19 cellular contexts compared by ENCODE assay signal in the genomic region with DNA sequence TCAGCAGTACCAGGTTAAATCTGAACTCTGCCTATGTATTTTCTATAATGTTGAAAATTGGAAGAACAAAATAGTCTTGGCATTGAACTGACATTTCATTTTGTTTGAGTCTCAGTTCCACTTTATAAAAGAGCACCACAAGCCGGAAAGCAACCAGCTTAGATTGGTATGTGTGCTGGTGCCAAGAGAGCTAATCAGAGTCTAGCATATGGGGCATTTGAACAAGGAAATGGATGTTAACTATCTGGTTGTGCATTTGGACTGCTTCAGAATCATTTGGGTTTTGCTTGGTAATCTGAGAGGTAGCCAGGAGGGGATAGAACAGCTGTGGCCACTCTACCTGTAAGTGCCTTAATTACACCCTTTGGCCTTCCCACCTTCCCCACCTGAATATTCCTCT.
DNase-seq lines count a peak whose midpoint lies in the region; ATAC-seq and TF ChIP-seq lines count a peak whose summit lies in the region.
"Had no signal": no experiment of that assay in that cellular context is flagged by ENCODE, and none has a peak within 500 bp of the region (broad histone marks: within the 10 kb centered on the region; RNA-seq: fewer than 3 reads in every experiment).

No MANE protein-coding gene starts in this region.

- POLR2A ChIA-PET in WTC11 (lab: Charles Lee) (interaction anchor here (0.6 kb wide), 1 partner anchor 14 kb away, joined by 3 read pairs; no protein-coding TSS in a partner anchor), PC-3 (lab: Charles Lee; ENCODE audit: unreplicated experiment) (no interaction called here)

- H3K9me3 ChIP-seq in PC-3 (ENCODE audit: low read length): no peaks in the 10 kb centered on the region
- H3K9me3 ChIP-seq: A549, Peyer's patch had no signal

- H3K4me1 ChIP-seq in PC-3 (ENCODE audit: insufficient read depth, low read length): no peaks in the 10 kb centered on the region
- H3K4me1 ChIP-seq: A549, Peyer's patch had no signal

- peaks cover 15% of the 10 kb centered on the region for H3K9me3 Mint-ChIP-seq in WTC11
- H3K9me3 Mint-ChIP-seq: GM23338 had no signal

- H3F3A ChIP-seq in PC-3 (ENCODE audit: low read length, unreplicated experiment): no peaks in the 10 kb centered on the region

- no peak for TF ChIP-seq CTCF in WTC11 (IDR thresholded peaks at IDR 0.05)
- no peak for TF ChIP-seq CTCF in PC-3 (conservative IDR thresholded peaks at IDR 0.05; ENCODE audit: low read depth, low read length)

- H3K9me2 ChIP-seq in PC-3 (replicated peaks; ENCODE audit: low read length): no peaks in the 10 kb centered on the region

- CTCF ChIA-PET in WTC11 (lab: Charles Lee): no interaction called here
- CTCF ChIA-PET in PC-3 (lab: Charles Lee): no interaction called here

- H3K79me2 ChIP-seq in PC-3 (ENCODE audit: low read length): no peaks in the 10 kb centered on the region

- H3K4me3 Mint-ChIP-seq in WTC11: no peak overlapping the region
- H3K4me3 Mint-ChIP-seq: B cell, CD14-positive monocyte, GM23338 had no signal

- H2AFZ ChIP-seq in PC-3 (ENCODE audit: low read length): no peak overlapping the region
- H2AFZ ChIP-seq: GM23338 had no signal

- no peaks in the 10 kb centered on the region for H3K36me3 ChIP-seq in PC-3 (ENCODE audit: low read depth, low read length)
- H3K36me3 ChIP-seq: Peyer's patch had no signal

- intact Hi-C loops in PC-3 (cut with micrococcal nuclease): no loop called here

- no peak overlapping the region for H3K9ac ChIP-seq in PC-3 (ENCODE audit: low read length)

- H3K36me3 Mint-ChIP-seq in WTC11: no peaks in the 10 kb centered on the region
- H3K36me3 Mint-ChIP-seq: CD14-positive monocyte had no signal

- H3K4me1 Mint-ChIP-seq in WTC11: peaks cover 12% of the 10 kb centered on the region
- H3K4me1 Mint-ChIP-seq: B cell, CD14-positive monocyte had no signal

- ATAC-seq in WTC11 (peak; percentile 56; the same call in 1 of the 2 replicates), PC-3 (no peak), HG02642 (IDR thresholded peaks at IDR 0.05; ENCODE audit: poor library complexity, unreplicated experiment) (no peak)
- ATAC-seq: A549, GM23338, SK-N-SH treated with all-trans-retinoic acid at 6 μM for 48 hours had no signal

- H3K27me3 Mint-ChIP-seq in WTC11 (ENCODE audit: low read depth): no peaks in the 10 kb centered on the region
- H3K27me3 Mint-ChIP-seq: B cell had no signal

- H4K20me1 ChIP-seq in PC-3 (ENCODE audit: low read length): no peaks in the 10 kb centered on the region

- DNase-seq in NCI-H748 (lab: John Stamatoyannopoulos, UW; ENCODE audit: unreplicated experiment) (peak; percentile 55), NCI-H748 treated with DMSO at 0.1 percent for 48 hours (lab: John Stamatoyannopoulos, UW) (no peak), NCI-H2107 treated with DMSO at 0.1 percent for 48 hours (lab: John Stamatoyannopoulos, UW; ENCODE audit: unreplicated experiment) (peak; percentile 36), WTC11 (ENCODE audit: low spot score) (no peak), PC-3 (no peak), globus pallidus (ENCODE audit: low spot score) (no peak)
- DNase-seq: GDM1; KG1; NCI-H1930; NCI-H526; NK-92 treated with Interleukin-12 subunit alpha and Interleukin-12 subunit beta, amount 100 ng/mL, for 24 hours; Peyer's patch had no signal

- H3K4me3 ChIP-seq in PC-3 (ENCODE audit: low read length): no peak overlapping the region
- H3K4me3 ChIP-seq: A549, GM23338, HAP-1, Peyer's patch had no signal

- H3K4me2 ChIP-seq in PC-3 (ENCODE audit: low read length): no peak overlapping the region
- H3K4me2 ChIP-seq: A549, GM23338 had no signal

- H3K27ac ChIP-seq in PC-3 (ENCODE audit: low read length): no peak overlapping the region
- H3K27ac ChIP-seq: A549, Peyer's patch had no signal

- peak overlapping the region; percentile 3; the same call in 1 of the 2 replicates for H3K27ac Mint-ChIP-seq in WTC11
- H3K27ac Mint-ChIP-seq: B cell, CD14-positive monocyte, GM23338 had no signal

- no TSS peak for BruUV-seq in PC-3 (replicated peaks; lab: Mats Ljungman, UMichigan)

- no peaks in the 10 kb centered on the region for H3K27me3 ChIP-seq in PC-3 (ENCODE audit: low read length)
- H3K27me3 ChIP-seq: Peyer's patch had no signal

TF ChIP-seq in WTC11, 78 proteins besides CTCF, POLR2A, EP300 and RAD21:
- TF ChIP-seq IRF2 (CRISPR knock-in tag; IDR thresholded peaks at IDR 0.05; ENCODE audit: borderline replicate concordance, low read depth): no peak

Comparison
In these comparisons a context has a peak if more than half of its experiments do, and no peak if none do; other contexts are left out.
1. DNase-seq: peak in NCI-H748 (single experiment) and NCI-H2107 treated with DMSO at 0.1 percent for 48 hours (single experiment); none in NCI-H748 treated with DMSO at 0.1 percent for 48 hours (single experiment), WTC11 (single experiment), PC-3 (single experiment) and globus pallidus (single experiment).